ENCODE assay signal across 17 cellular contexts in the genomic region with DNA sequence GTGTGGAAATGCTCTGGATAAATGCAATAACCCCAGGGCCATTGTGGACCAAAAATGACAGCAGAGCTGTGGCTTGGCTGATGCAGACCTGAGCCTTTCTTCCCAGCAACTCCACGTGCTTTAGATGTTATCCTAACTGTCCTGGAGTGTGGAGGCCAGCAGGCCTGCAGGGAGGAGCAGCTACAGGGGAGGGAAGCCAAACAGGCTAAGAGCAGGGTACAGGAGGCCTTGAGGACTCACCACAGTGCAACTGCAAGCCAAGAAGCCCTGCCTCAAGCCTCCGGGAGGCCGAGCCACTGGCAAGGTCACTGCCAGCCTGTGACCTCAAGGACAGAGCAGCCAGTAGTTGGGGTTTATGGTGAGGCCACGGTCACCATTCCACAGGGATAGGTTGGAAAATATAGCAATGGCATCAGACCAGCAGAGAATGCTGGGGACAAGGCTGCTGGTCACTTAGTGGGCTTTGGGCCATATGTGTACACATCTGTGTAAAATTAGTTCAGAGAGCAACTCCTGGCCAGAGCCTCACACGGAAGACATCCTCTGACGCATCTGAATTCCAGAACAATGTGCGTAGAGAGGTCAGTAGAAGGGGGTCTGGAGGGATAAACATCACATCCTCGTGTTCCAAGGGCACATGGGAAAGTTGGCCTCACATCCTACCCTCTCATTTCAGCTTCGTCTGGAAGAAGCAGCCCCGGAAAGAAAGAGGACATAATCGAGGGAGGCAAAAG.
A peak's percentile ranks its signal among the peaks of the same experiment; 100 is the strongest.
DNase-seq lines count a peak whose midpoint lies in the region; ATAC-seq and TF ChIP-seq lines count a peak whose summit lies in the region.
"Had no signal": no experiment of that assay in that cellular context is flagged by ENCODE, and none has a peak within 500 bp of the region (broad histone marks: within the 10 kb centered on the region; RNA-seq: fewer than 3 reads in every experiment).

No MANE protein-coding gene starts in this region.

- peak; percentile 16 for DNase-seq in Daoy (ENCODE audit: low read depth)
- DNase-seq in Panc1 (ENCODE audit: low read depth, low spot score), result no peak
- DNase-seq in esophagus muscularis mucosa (ENCODE audit: extremely low spot score), result peak; percentile 78
- DNase-seq in sciatic nerve (ENCODE audit: low spot score), result no peak
- DNase-seq in DMS 273 (lab: John Stamatoyannopoulos, UW; ENCODE audit: unreplicated experiment), result no peak
- no peak for DNase-seq in OCI-M1 (lab: John Stamatoyannopoulos, UW)
- no peak for DNase-seq in NCI-H128 (lab: John Stamatoyannopoulos, UW; ENCODE audit: unreplicated experiment)
- DNase-seq: CD8-positive, alpha-beta T cell; NCI-H1436 treated with DMSO at 0.1 percent for 48 hours; NCI-H345; NK-92 treated with Interleukin-12 subunit alpha and Interleukin-12 subunit beta, amount 100 ng/mL, for 24 hours; ovary; stimulated activated CD4-positive, alpha-beta T cell treated with anti-CD3 and anti-CD28 coated beads, Interleukin-4, amount 100 ng/mL, for 4 hours; T-helper 1 cell had no signal

- no peak overlapping the region for H3K27ac ChIP-seq in Panc1 (ENCODE audit: low read length)
- H3K27ac ChIP-seq in esophagus muscularis mucosa (replicated peaks in 1 of 4), result no peak overlapping the region
- H3K27ac ChIP-seq: ovary had no signal

- H3K9me3 ChIP-seq in Panc1 (ENCODE audit: control insufficient read depth, insufficient read depth, low read depth, low read length), result no peaks in the 10 kb centered on the region
- H3K9me3 ChIP-seq in esophagus muscularis mucosa, result no peaks in the 10 kb centered on the region
- H3K9me3 ChIP-seq: ovary had no signal

- peak; percentile 26; the same call in 1 of the 2 replicates for ATAC-seq in Panc1
- peak; percentile 86 for ATAC-seq in sciatic nerve
- ATAC-seq in GM19023 (IDR thresholded peaks at IDR 0.05; ENCODE audit: unreplicated experiment), result no peak
- ATAC-seq: CD8-positive, alpha-beta T cell; left lobe of liver; WTC11 had no signal

- H3K4me1 ChIP-seq in Panc1 (ENCODE audit: control insufficient read depth, insufficient read depth, low read length) (no peaks in the 10 kb centered on the region), esophagus muscularis mucosa (no peaks in the 10 kb centered on the region)

- CTCF ChIA-PET in Panc1 (lab: Charles Lee), result no interaction called here

- BruUV-seq in Panc1 (replicated peaks; lab: Mats Ljungman, UMichigan), result no TSS peak

- TF ChIP-seq POLR2A in esophagus muscularis mucosa (IDR thresholded peaks at IDR 0.05; ENCODE audit: low read depth), result no peak

- TF ChIP-seq EP300 in esophagus muscularis mucosa (IDR thresholded peaks at IDR 0.05), result no peak

- H3K27me3 ChIP-seq in Panc1 (ENCODE audit: control insufficient read depth, insufficient read depth, low read length) (no peaks in the 10 kb centered on the region; the same call in 1 of the 2 replicates), esophagus muscularis mucosa (no peaks in the 10 kb centered on the region)
- H3K27me3 ChIP-seq: ovary had no signal

- TF ChIP-seq CTCF in Panc1 (IDR thresholded peaks at IDR 0.05), result no peak
- TF ChIP-seq CTCF in esophagus muscularis mucosa (IDR thresholded peaks at IDR 0.05), result no peak

- in situ Hi-C loops in Panc1 (cut with HindIII; ENCODE audit: low pct_unique_long_range_greater_than_20kb, low sequenced_read_pairs), result no loop called here

- WGBS in esophagus muscularis mucosa, result 71% methylated on average over 9 of the region's 11 CpGs

- intact Hi-C loops in Panc1 (cut with micrococcal nuclease; ENCODE audit: unreplicated experiment), result no loop called here
- intact Hi-C loops in esophagus muscularis mucosa (cut with DNase I), result loop anchor here (2.0 kb wide), 1 partner anchor 721 kb away; no protein-coding TSS in a partner anchor
- intact Hi-C loops in sciatic nerve (cut with DNase I), result no loop called here

- POLR2A ChIA-PET in Panc1 (lab: Charles Lee), result no interaction called here

- no peaks in the 10 kb centered on the region for H3K36me3 ChIP-seq in Panc1 (ENCODE audit: control insufficient read depth, insufficient read depth, low read length)
- H3K36me3 ChIP-seq in esophagus muscularis mucosa, result no peaks in the 10 kb centered on the region
- H3K36me3 ChIP-seq: ovary had no signal

- H3K4me3 ChIP-seq in Panc1 (ENCODE audit: low read depth in 2 of 2, low read length in 2 of 2), result no peak overlapping the region
- H3K4me3 ChIP-seq in esophagus muscularis mucosa, result no peak overlapping the region
- H3K4me3 ChIP-seq: ovary had no signal

Comparison
In these comparisons a context has a peak if more than half of its experiments do, and no peak if none do; other contexts are left out.
1. DNase-seq: peak in Daoy (single experiment) and esophagus muscularis mucosa (single experiment); none in Panc1 (single experiment), sciatic nerve (single experiment), DMS 273 (single experiment), OCI-M1 (single experiment) and NCI-H128 (single experiment).